ENCODE assay signal across 1 cellular context in the genomic region with DNA sequence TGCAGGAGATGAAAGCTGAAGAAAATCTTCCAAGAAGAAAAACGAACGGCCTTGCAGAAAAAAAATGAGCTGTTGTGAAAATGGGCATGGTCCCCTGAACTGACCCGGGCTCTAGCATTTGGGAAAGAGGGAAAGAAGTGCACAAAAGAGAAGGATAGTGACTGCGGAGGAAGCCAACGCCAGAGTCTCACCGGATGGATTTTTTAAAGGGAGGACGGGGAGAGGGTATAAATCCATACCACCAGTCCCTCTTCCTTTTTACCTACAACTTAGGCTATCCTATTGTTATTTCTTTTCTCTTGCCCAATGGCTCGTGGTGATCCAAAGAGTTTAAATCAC.
TF ChIP-seq lines count a peak whose summit lies in the region.

No MANE protein-coding gene starts in this region.

TF ChIP-seq in GM23338, 12 proteins besides CTCF, POLR2A, EP300 and RAD21 (continued from another document):
- TF ChIP-seq, protein P1, sequence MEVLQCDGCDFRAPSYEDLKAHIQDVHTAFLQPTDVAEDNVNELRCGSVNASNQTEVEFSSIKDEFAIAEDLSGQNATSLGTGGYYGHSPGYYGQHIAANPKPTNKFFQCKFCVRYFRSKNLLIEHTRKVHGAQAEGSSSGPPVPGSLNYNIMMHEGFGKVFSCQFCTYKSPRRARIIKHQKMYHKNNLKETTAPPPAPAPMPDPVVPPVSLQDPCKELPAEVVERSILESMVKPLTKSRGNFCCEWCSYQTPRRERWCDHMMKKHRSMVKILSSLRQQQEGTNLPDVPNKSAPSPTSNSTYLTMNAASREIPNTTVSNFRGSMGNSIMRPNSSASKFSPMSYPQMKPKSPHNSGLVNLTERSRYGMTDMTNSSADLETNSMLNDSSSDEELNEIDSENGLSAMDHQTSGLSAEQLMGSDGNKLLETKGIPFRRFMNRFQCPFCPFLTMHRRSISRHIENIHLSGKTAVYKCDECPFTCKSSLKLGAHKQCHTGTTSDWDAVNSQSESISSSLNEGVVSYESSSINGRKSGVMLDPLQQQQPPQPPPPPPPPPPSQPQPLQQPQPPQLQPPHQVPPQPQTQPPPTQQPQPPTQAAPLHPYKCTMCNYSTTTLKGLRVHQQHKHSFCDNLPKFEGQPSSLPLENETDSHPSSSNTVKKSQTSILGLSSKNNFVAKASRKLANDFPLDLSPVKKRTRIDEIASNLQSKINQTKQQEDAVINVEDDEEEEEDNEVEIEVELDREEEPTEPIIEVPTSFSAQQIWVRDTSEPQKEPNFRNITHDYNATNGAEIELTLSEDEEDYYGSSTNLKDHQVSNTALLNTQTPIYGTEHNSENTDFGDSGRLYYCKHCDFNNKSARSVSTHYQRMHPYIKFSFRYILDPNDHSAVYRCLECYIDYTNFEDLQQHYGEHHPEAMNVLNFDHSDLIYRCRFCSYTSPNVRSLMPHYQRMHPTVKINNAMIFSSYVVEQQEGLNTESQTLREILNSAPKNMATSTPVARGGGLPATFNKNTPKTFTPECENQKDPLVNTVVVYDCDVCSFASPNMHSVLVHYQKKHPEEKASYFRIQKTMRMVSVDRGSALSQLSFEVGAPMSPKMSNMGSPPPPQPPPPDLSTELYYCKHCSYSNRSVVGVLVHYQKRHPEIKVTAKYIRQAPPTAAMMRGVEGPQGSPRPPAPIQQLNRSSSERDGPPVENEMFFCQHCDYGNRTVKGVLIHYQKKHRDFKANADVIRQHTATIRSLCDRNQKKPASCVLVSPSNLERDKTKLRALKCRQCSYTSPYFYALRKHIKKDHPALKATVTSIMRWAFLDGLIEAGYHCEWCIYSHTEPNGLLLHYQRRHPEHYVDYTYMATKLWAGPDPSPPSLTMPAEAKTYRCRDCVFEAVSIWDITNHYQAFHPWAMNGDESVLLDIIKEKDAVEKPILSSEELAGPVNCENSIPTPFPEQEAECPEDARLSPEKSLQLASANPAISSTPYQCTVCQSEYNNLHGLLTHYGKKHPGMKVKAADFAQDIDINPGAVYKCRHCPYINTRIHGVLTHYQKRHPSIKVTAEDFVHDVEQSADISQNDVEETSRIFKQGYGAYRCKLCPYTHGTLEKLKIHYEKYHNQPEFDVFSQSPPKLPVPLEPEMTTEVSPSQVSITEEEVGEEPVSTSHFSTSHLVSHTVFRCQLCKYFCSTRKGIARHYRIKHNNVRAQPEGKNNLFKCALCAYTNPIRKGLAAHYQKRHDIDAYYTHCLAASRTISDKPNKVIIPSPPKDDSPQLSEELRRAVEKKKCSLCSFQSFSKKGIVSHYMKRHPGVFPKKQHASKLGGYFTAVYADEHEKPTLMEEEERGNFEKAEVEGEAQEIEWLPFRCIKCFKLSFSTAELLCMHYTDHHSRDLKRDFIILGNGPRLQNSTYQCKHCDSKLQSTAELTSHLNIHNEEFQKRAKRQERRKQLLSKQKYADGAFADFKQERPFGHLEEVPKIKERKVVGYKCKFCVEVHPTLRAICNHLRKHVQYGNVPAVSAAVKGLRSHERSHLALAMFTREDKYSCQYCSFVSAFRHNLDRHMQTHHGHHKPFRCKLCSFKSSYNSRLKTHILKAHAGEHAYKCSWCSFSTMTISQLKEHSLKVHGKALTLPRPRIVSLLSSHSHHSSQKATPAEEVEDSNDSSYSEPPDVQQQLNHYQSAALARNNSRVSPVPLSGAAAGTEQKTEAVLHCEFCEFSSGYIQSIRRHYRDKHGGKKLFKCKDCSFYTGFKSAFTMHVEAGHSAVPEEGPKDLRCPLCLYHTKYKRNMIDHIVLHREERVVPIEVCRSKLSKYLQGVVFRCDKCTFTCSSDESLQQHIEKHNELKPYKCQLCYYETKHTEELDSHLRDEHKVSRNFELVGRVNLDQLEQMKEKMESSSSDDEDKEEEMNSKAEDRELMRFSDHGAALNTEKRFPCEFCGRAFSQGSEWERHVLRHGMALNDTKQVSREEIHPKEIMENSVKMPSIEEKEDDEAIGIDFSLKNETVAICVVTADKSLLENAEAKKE (CRISPR knock-in tag; IDR thresholded peaks at IDR 0.05) = no peak
- TF ChIP-seq, protein P2, sequence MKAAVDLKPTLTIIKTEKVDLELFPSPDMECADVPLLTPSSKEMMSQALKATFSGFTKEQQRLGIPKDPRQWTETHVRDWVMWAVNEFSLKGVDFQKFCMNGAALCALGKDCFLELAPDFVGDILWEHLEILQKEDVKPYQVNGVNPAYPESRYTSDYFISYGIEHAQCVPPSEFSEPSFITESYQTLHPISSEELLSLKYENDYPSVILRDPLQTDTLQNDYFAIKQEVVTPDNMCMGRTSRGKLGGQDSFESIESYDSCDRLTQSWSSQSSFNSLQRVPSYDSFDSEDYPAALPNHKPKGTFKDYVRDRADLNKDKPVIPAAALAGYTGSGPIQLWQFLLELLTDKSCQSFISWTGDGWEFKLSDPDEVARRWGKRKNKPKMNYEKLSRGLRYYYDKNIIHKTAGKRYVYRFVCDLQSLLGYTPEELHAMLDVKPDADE (IDR thresholded peaks at IDR 0.05) = no peak
- TF ChIP-seq, protein P3, sequence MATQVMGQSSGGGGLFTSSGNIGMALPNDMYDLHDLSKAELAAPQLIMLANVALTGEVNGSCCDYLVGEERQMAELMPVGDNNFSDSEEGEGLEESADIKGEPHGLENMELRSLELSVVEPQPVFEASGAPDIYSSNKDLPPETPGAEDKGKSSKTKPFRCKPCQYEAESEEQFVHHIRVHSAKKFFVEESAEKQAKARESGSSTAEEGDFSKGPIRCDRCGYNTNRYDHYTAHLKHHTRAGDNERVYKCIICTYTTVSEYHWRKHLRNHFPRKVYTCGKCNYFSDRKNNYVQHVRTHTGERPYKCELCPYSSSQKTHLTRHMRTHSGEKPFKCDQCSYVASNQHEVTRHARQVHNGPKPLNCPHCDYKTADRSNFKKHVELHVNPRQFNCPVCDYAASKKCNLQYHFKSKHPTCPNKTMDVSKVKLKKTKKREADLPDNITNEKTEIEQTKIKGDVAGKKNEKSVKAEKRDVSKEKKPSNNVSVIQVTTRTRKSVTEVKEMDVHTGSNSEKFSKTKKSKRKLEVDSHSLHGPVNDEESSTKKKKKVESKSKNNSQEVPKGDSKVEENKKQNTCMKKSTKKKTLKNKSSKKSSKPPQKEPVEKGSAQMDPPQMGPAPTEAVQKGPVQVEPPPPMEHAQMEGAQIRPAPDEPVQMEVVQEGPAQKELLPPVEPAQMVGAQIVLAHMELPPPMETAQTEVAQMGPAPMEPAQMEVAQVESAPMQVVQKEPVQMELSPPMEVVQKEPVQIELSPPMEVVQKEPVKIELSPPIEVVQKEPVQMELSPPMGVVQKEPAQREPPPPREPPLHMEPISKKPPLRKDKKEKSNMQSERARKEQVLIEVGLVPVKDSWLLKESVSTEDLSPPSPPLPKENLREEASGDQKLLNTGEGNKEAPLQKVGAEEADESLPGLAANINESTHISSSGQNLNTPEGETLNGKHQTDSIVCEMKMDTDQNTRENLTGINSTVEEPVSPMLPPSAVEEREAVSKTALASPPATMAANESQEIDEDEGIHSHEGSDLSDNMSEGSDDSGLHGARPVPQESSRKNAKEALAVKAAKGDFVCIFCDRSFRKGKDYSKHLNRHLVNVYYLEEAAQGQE (IDR thresholded peaks at IDR 0.05; ENCODE audit: unreplicated experiment) = no peak
- TF ChIP-seq EZH2phosphoT487 (IDR thresholded peaks at IDR 0.05; ENCODE audit: unreplicated experiment) = no peak
